In the genomic region with DNA sequence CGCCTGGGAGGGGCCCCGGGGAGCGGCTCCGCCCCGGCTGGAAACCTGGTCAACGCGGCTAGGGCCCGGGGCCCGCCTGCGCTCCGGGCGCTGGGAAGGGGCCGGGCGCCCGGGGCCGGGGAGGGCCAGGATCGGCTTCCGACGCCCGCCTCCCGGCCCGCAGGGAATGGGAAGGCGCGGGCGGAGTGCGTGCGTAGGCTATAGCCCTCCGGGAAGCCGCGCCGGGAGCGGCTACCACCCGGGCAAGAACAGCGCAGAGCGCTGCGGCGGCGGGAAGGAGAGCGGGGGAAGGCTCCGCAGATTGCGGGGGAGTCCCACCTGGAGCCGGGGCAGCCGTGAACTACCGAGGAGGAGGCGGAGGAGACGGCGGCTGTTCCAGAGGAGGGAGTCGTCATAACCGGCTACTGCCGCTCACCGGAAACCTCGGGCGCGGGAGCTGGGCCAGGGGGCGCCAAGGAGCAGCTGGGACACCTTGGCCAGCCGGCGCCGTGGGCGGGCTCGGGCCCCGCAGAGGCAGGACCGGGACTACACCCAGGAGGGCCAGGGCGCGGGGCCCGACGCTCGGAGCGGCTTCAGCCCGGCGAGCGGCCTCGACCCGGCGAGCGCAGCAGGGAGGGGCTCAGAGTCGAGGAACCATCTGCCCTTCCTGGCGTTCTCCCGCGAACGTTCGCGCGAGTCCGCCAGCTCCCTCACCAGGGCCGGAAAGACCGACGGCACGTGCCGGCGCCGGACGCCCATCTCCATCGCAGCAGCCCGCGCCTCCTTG, we compare ENCODE assay signal across 8 cellular contexts. TPM values are rescaled to one million over a fixed set of nuclear protein-coding genes. Genes with fewer than 3 reads are reported as not detected.
A peak's percentile ranks its signal among the peaks of the same experiment; 100 is the strongest.
DNase-seq lines count a peak whose midpoint lies in the region; ATAC-seq and TF ChIP-seq lines count a peak whose summit lies in the region.

A gene (minus strand): TSS at position 429 of the 766 bp plus-strand sequence. CDS start 3,838 bp downstream, outside the sequence.

- H3K27ac Mint-ChIP-seq in IgD-negative memory B cell, result peak within 1 kb of the TSS; percentile 68 to 92 (median 87)

- H3K36me3 Mint-ChIP-seq in IgD-negative memory B cell, result peaks cover 2% of the 10 kb centered on the region

- no peaks in the 10 kb centered on the region for H3K36me3 ChIP-seq in SJCRH30
- peaks cover 3% of the 10 kb centered on the region for H3K36me3 ChIP-seq in neutrophil

- H3K27me3 Mint-ChIP-seq in IgD-negative memory B cell, result no peaks in the 10 kb centered on the region

- H3K4me1 ChIP-seq in SJCRH30 (0 out of 2 replicates have a peak, but pooled peaks cover 5% of the 10 kb centered on the region), foreskin keratinocyte (peaks cover 8% of the 10 kb centered on the region), neutrophil (ENCODE audit: control insufficient read depth in 1 of 2, insufficient read depth in 1 of 2, low read depth in 1 of 2, low read length in 1 of 2) (peaks cover 7 to 18% of the 10 kb centered on the region in 2 experiments)

- peak; percentile 84 for TF ChIP-seq CTCF in foreskin keratinocyte (conservative IDR thresholded peaks at IDR 0.05)
- TF ChIP-seq CTCF in neutrophil (IDR thresholded peaks at IDR 0.05), result no peak

- H3K4me1 Mint-ChIP-seq in IgD-negative memory B cell, result peaks cover 4 to 12% (median 12%) of the 10 kb centered on the region in 3 donors

- peak; percentile 88 for ATAC-seq in GM21529 (IDR thresholded peaks at IDR 0.05; ENCODE audit: unreplicated experiment)
- peak; percentile 79 for ATAC-seq in foreskin keratinocyte

- peak; percentile 87 for DNase-seq in EH (ENCODE audit: low read depth)
- peak; percentile 70 to 72 for DNase-seq in SJCRH30
- DNase-seq in activated gamma-delta T cell treated with anti-CD3 and anti-CD28 coated beads, Interleukin-2, amount 50 U/mL, for 16 hours (ENCODE audit: low read depth), result peak; percentile 64
- peak; percentile 69 to 84 for DNase-seq in foreskin keratinocyte
- peak; percentile 79 for DNase-seq in superior temporal gyrus (ENCODE audit: extremely low spot score)

- H3K9me3 Mint-ChIP-seq in IgD-negative memory B cell, result no peaks in the 10 kb centered on the region

- no peaks in the 10 kb centered on the region for H3K9me3 ChIP-seq in SJCRH30 (replicated peaks)
- H3K9me3 ChIP-seq in neutrophil, result no peaks in the 10 kb centered on the region

- H3K27me3 ChIP-seq in SJCRH30 (no peaks in the 10 kb centered on the region), foreskin keratinocyte (no peaks in the 10 kb centered on the region), neutrophil (peaks cover 23% of the 10 kb centered on the region)

- H3K4me3 ChIP-seq in SJCRH30 (peak within 1 kb of the TSS; percentile 77), neutrophil (ENCODE audit: low read depth in 1 of 2, low read length in 1 of 2) (peak within 1 kb of the TSS; percentile 62 to 81)

- peak within 1 kb of the TSS; percentile 84 to 93 (median 92) for H3K4me3 Mint-ChIP-seq in IgD-negative memory B cell

- H3K27ac ChIP-seq in SJCRH30 (peak within 1 kb of the TSS; percentile 84), foreskin keratinocyte (peak within 1 kb of the TSS; percentile 86), neutrophil (no peak within 1 kb of the TSS)

RNA-seq across cellular contexts. Expression of the gene that starts here (rescaled TPM):
- polyA plus RNA-seq in IgD-negative memory B cell, result 7.0 TPM
- total RNA-seq in SJCRH30 (2014; rRNA removed; shearing (Covaris generic)), result 8.0 and 11.7 TPM in 2 replicates
- 45.8 and 78.0 TPM in 2 replicates for total RNA-seq in foreskin keratinocyte
- 16.0 and 21.5 TPM in 2 replicates for polyA plus RNA-seq in foreskin keratinocyte
